Comparison of ENCODE assay signal across 28 cellular contexts in genomic region chr4:26636458-26636857, GRCh38.
"Had no signal": no experiment of that assay in that cellular context is flagged by ENCODE, and none has a peak within 500 bp of the region (broad histone marks: within the 10 kb centered on the region; RNA-seq: fewer than 3 reads in every experiment).

No MANE protein-coding gene starts in this region.

- H2AFZ ChIP-seq: neural progenitor cell had no signal

- H3K9me3 ChIP-seq: lower lobe of right lung, neutrophil, right atrium auricular region, spleen, suprapubic skin, thoracic aorta, tibial artery, upper lobe of right lung had no signal

- H3K4me2 ChIP-seq: neural progenitor cell had no signal

- H3K27me3 ChIP-seq: neural progenitor cell, neutrophil, right atrium auricular region, spleen, suprapubic skin, tibial artery, upper lobe of right lung had no signal

- H3K9ac ChIP-seq: neural progenitor cell had no signal

- ATAC-seq: left cardiac atrium; left lobe of liver; left ventricle myocardium superior; lower lobe of right lung; natural killer cell; sciatic nerve; stimulated activated effector memory CD8-positive, alpha-beta T cell treated with anti-CD3 and anti-CD28 coated beads, Interleukin-12 subunit alpha, Interleukin-12 subunit beta, amount 100 ng/mL, for 72 hours; upper lobe of right lung had no signal

- DNase-seq: hypothalamus; immature natural killer cell; islet precursor cell; kidney glomerular epithelial cell; left cardiac atrium; left ventricle myocardium superior; lower lobe of right lung; mesendoderm; naive B cell; natural killer cell; nephron progenitor cell; occipital lobe; spleen; stimulated activated CD4-positive, alpha-beta T cell treated with anti-CD3 and anti-CD28 coated beads, Interleukin-4, amount 100 ng/mL, for 24 hours; stimulated activated naive CD4-positive, alpha-beta T cell; tibial artery; trophoblast cell; upper lobe of right lung had no signal

- H3K4me3 ChIP-seq: lower lobe of right lung, neural progenitor cell, right atrium auricular region, skin epidermis, spleen, suprapubic skin, thoracic aorta, tibial artery, upper lobe of right lung had no signal

- H3K27ac ChIP-seq: lower lobe of right lung, neural progenitor cell, neutrophil, right atrium auricular region, skin epidermis, spleen, suprapubic skin, thoracic aorta, tibial artery, upper lobe of right lung had no signal

- FAIRE-seq: urothelium cell line had no signal

- H3K36me3 ChIP-seq: neural progenitor cell, neutrophil had no signal

- H3K4me1 ChIP-seq: lower lobe of right lung, neural progenitor cell, right atrium auricular region, spleen, suprapubic skin, tibial artery, upper lobe of right lung had no signal
